Comparison of ENCODE assay signal across 7 cellular contexts in genomic region chr3:135368781-135369180, GRCh38.
"Had no signal": no experiment of that assay in that cellular context is flagged by ENCODE, and none has a peak within 500 bp of the region (broad histone marks: within the 10 kb centered on the region; RNA-seq: fewer than 3 reads in every experiment).

No MANE protein-coding gene starts in this region.

- H3K9me3 ChIP-seq: HAP-1 had no signal

- DNase-seq: GM23248, GOT3, HFFc6, IMR-90 had no signal

- H3K9ac ChIP-seq: GM23248 had no signal

- H3K36me3 ChIP-seq: HAP-1 had no signal

- H3K4me3 ChIP-seq: GM23248, HAP-1, K562 had no signal

- H3K4me1 ChIP-seq: HAP-1 had no signal

- H3K27ac ChIP-seq: GM23248, HL-60 had no signal
